2 cellular contexts compared by ENCODE assay signal in genomic region chrX:23919148-23919547, GRCh38.
TF ChIP-seq lines count a peak whose summit lies in the region.

No MANE protein-coding gene starts in this region.

TF ChIP-seq in HepG2, 621 proteins besides CTCF, POLR2A, EP300 and RAD21:
- TF ChIP-seq, protein P1, sequence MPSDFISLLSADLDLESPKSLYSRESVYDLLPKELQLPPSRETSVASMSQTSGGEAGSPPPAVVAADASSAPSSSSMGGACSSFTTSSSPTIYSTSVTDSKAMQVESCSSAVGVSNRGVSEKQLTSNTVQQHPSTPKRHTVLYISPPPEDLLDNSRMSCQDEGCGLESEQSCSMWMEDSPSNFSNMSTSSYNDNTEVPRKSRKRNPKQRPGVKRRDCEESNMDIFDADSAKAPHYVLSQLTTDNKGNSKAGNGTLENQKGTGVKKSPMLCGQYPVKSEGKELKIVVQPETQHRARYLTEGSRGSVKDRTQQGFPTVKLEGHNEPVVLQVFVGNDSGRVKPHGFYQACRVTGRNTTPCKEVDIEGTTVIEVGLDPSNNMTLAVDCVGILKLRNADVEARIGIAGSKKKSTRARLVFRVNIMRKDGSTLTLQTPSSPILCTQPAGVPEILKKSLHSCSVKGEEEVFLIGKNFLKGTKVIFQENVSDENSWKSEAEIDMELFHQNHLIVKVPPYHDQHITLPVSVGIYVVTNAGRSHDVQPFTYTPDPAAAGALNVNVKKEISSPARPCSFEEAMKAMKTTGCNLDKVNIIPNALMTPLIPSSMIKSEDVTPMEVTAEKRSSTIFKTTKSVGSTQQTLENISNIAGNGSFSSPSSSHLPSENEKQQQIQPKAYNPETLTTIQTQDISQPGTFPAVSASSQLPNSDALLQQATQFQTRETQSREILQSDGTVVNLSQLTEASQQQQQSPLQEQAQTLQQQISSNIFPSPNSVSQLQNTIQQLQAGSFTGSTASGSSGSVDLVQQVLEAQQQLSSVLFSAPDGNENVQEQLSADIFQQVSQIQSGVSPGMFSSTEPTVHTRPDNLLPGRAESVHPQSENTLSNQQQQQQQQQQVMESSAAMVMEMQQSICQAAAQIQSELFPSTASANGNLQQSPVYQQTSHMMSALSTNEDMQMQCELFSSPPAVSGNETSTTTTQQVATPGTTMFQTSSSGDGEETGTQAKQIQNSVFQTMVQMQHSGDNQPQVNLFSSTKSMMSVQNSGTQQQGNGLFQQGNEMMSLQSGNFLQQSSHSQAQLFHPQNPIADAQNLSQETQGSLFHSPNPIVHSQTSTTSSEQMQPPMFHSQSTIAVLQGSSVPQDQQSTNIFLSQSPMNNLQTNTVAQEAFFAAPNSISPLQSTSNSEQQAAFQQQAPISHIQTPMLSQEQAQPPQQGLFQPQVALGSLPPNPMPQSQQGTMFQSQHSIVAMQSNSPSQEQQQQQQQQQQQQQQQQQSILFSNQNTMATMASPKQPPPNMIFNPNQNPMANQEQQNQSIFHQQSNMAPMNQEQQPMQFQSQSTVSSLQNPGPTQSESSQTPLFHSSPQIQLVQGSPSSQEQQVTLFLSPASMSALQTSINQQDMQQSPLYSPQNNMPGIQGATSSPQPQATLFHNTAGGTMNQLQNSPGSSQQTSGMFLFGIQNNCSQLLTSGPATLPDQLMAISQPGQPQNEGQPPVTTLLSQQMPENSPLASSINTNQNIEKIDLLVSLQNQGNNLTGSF (CRISPR knock-in tag; IDR thresholded peaks at IDR 0.05), result no peak
- peak; percentile 93; the same call in 1 of the 2 replicates for TF ChIP-seq ZNF160 (CRISPR knock-in tag; IDR thresholded peaks at IDR 0.05)

TF ChIP-seq in K562, 482 proteins besides CTCF, POLR2A, EP300 and RAD21:
- TF ChIP-seq BCLAF1 (IDR thresholded peaks at IDR 0.05; ENCODE audit: borderline replicate concordance in 1 of 2, control insufficient read depth in 1 of 2, low read depth in 2 of 2, low read length in 1 of 2) (no peak), TRIM28 (IDR thresholded peaks at IDR 0.05) (0 out of 2 replicates have a peak, but pooled peaks have one; percentile 22), ZNF830 (CRISPR knock-in tag; IDR thresholded peaks at IDR 0.05) (no peak), HNRNPH1 (optimal IDR thresholded peaks at IDR 0.05; ENCODE audit: low read depth, low read length) (no peak), GABPA (tag; conservative IDR thresholded peaks at IDR 0.05; ENCODE audit: low read depth) (no peak), ZNF280A (IDR thresholded peaks at IDR 0.05; ENCODE audit: low read depth, partially characterized antibody) (peak; percentile 42)
TF ChIP-seq in K562: peak in this region for 2.
